29 cellular contexts compared by ENCODE assay signal in genomic region chr12:60391791-60392190, GRCh38.
"Had no signal": no experiment of that assay in that cellular context is flagged by ENCODE, and none has a peak within 500 bp of the region (broad histone marks: within the 10 kb centered on the region; RNA-seq: fewer than 3 reads in every experiment).

No MANE protein-coding gene starts in this region.

- H3K9ac ChIP-seq: SK-N-SH had no signal

- H3K4me1 ChIP-seq: Peyer's patch had no signal

- H3K36me3 ChIP-seq: MG63, Peyer's patch, SJSA1 had no signal

- H3K4me3 ChIP-seq: MG63, Peyer's patch, SJSA1 had no signal

- H3K27ac ChIP-seq: Peyer's patch, SJSA1 had no signal

- DNase-seq: MG63, NCI-H1048, NCI-H1092 treated with DMSO at 0.1 percent for 48 hours, NCI-H1105 treated with DMSO at 0.1 percent for 48 hours, NCI-H1417, NCI-H1436, NCI-H146, NCI-H1694, NCI-H187, NCI-H1930, NCI-H2029 treated with DMSO at 0.1 percent for 48 hours, NCI-H2081 treated with DMSO at 0.1 percent for 48 hours, NCI-H2107, NCI-H2171, NCI-H226, NCI-H446 treated with DMSO at 0.1 percent for 48 hours, NCI-H510A, NCI-H524, NCI-H526, NCI-H69, NCI-H748 treated with DMSO at 0.1 percent for 48 hours, NCI-H82, Peyer's patch, Right ventricle myocardium superior, RPMI8226, SHP77 treated with DMSO at 0.1 percent for 48 hours, SK-N-SH, SW 1271 had no signal

- H3K27me3 ChIP-seq: MG63, Peyer's patch, SJSA1 had no signal

- H3K9me3 ChIP-seq: MG63, Peyer's patch, SJSA1, SK-N-SH had no signal

- H3K4me2 ChIP-seq: SK-N-SH had no signal

- H3K9me2 ChIP-seq: SK-N-SH had no signal
